ENCODE assay signal across 9 cellular contexts in the genomic region with DNA sequence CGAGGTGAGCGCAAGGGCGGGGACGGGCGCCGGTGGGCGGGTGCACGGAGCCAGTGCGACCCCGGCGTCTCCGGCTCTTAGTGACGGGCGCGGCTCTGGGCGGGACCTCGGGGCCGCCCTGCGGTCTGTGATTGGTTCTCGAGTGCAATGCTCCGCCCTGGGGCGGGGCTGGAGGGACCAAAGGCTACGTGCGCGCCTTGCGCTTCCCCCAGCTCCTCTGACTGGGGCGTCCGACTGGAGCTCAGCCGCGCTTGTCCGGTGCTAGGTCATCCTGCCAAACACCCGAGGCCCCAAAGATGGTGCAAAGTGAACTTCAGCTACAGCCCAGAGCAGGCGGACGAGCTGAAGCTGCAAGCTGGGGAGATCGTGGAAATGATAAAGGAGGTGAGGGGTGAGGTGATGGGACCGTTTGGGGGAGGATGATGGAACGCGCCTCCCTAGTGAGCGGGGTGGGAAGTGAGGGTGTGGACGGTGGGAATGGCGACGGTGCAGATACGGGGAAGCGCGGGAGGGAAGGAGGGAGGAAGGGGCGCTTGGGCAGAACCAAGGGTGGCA. TPM values are rescaled to one million over a fixed set of nuclear protein-coding genes. Genes with fewer than 3 reads are reported as not detected.
DNase-seq lines count a peak whose midpoint lies in the region; ATAC-seq and FAIRE-seq lines count a peak whose summit lies in the region.
"Had no signal": no experiment of that assay in that cellular context is flagged by ENCODE, and none has a peak within 500 bp of the region (broad histone marks: within the 10 kb centered on the region; RNA-seq: fewer than 3 reads in every experiment).

No MANE protein-coding gene starts in this region.

- H3K27me3 ChIP-seq in NT2/D1 (ENCODE audit: insufficient read depth, insufficient read length) (no peaks in the 10 kb centered on the region), esophagus (ENCODE audit: control insufficient read depth in 1 of 2, insufficient read depth in 2 of 2, low read length in 2 of 2) (no peaks in the 10 kb centered on the region), muscle layer of colon (ENCODE audit: control insufficient read depth in 1 of 2, insufficient read depth in 2 of 2, low read length in 2 of 2) (no peaks in the 10 kb centered on the region)

- peak; percentile 97 for ATAC-seq in GM21360 (IDR thresholded peaks at IDR 0.05; ENCODE audit: unreplicated experiment)

- 1% methylated on average over 44 to 46 of the region's 46 CpGs for WGBS in esophagus, 2 donors

- peak; percentile 94 for FAIRE-seq in HTR-8/SVneo (lab: Jason Lieb, UNC)
- FAIRE-seq: islet of Langerhans had no signal

- peaks cover 59% of the 10 kb centered on the region for H3K36me3 ChIP-seq in NT2/D1 (ENCODE audit: insufficient read depth, insufficient read length, low read length)
- H3K36me3 ChIP-seq in esophagus (ENCODE audit: control insufficient read depth in 2 of 2, insufficient read depth in 2 of 2, low read length in 1 of 2): peaks cover 2 to 9% of the 10 kb centered on the region in 2 donors
- peaks cover 17% of the 10 kb centered on the region for H3K36me3 ChIP-seq in muscle layer of colon (ENCODE audit: insufficient read depth, low read length)

- H3K4me1 ChIP-seq in NT2/D1 (ENCODE audit: insufficient read depth, insufficient read length): peaks cover 9% of the 10 kb centered on the region
- peaks cover 0 to 12% of the 10 kb centered on the region in 2 donors for H3K4me1 ChIP-seq in esophagus (ENCODE audit: control insufficient read depth in 2 of 2, insufficient read depth in 2 of 2, low read length in 1 of 2)
- peaks cover 7% of the 10 kb centered on the region for H3K4me1 ChIP-seq in muscle layer of colon (ENCODE audit: insufficient read depth, low read length)

- DNase-seq in COR-L47 (lab: John Stamatoyannopoulos, UW) (peak; percentile 96), HTR-8/SVneo (ENCODE audit: insufficient read length, low spot score) (peak; percentile 96), NT2/D1 (ENCODE audit: low read depth, low spot score) (peak; percentile 97), activated T-cell treated with anti-CD3 and anti-CD28 coated beads for 4 hours (peak; percentile 85)
- DNase-seq in stimulated activated CD8-positive, alpha-beta memory T cell treated with anti-CD3 and anti-CD28 coated beads, Interleukin-7, amount 100 ng/mL, for 1 hour (ENCODE audit: low read depth in 2 of 2): peak; percentile 80 to 81

- H3K9me3 ChIP-seq in NT2/D1 (ENCODE audit: insufficient read depth, low read length) (no peaks in the 10 kb centered on the region), esophagus (ENCODE audit: control insufficient read depth in 2 of 2, insufficient read depth in 1 of 2, low read depth in 1 of 2, low read length in 1 of 2) (no peaks in the 10 kb centered on the region), muscle layer of colon (ENCODE audit: low read length) (no peaks in the 10 kb centered on the region)

- H3K27ac ChIP-seq in esophagus (ENCODE audit: low read depth in 2 of 2, low read length in 1 of 2): peak overlapping the region; percentile 88 to 96
- peak overlapping the region; percentile 78 for H3K27ac ChIP-seq in muscle layer of colon (ENCODE audit: low read depth, low read length)

- H3K9ac ChIP-seq in NT2/D1 (ENCODE audit: insufficient read length, low read depth) (peak overlapping the region; percentile 93), muscle layer of colon (ENCODE audit: low read length) (peak overlapping the region; percentile 33)

- peak overlapping the region; percentile 89 for H3K4me3 ChIP-seq in NT2/D1 (ENCODE audit: insufficient read length, low read depth)
- H3K4me3 ChIP-seq in esophagus (ENCODE audit: low read depth in 1 of 2, low read length in 2 of 2): peak overlapping the region; percentile 71 to 90
- peak overlapping the region; percentile 64 to 75 for H3K4me3 ChIP-seq in muscle layer of colon (ENCODE audit: low read depth in 1 of 2, low read length in 2 of 2)

RNA-seq across cellular contexts. Expression of gene SH3D21, which starts 0.8 kb away (rescaled TPM):
- polyA plus RNA-seq in esophagus: 10 to 100 TPM in 1 of 2 donors, 1 to 10 TPM in 1; 3.9 to 15.6 TPM

RNA-seq across cellular contexts. Expression of gene EVA1B, which starts 16.5 kb away (rescaled TPM):
- 1 to 10 TPM; 6.1 to 9.3 TPM for polyA plus RNA-seq in esophagus

Comparison
In these comparisons a context has a peak if more than half of its experiments do, and no peak if none do; other contexts are left out.
1. Peak in every context shown above with its lines: DNase-seq, ATAC-seq, H3K4me3 ChIP-seq and H3K27ac ChIP-seq.